15 cellular contexts compared by ENCODE assay signal in the genomic region with DNA sequence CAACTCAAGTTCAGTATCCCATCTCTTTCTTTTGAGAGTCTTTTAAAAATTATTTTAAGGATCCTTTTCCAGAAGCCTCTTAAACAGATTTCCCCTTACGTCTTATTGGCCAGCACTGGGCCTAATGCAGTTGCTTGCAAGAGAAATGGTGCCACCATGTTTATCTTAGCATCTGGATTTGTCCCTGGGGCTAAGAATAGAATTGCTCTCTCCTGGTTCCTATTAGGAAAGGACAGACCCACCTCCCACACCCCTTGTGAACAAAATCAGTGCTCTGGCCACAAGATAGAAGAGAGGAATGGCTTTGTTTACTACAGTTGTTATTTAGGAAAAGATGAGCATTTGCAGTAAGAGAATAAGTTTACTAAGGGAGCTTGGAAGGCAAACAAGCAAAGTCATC.
"Had no signal": no experiment of that assay in that cellular context is flagged by ENCODE, and none has a peak within 500 bp of the region (broad histone marks: within the 10 kb centered on the region; RNA-seq: fewer than 3 reads in every experiment).

No MANE protein-coding gene starts in this region.

- H3K4me1 ChIP-seq: gastrocnemius medialis had no signal

- H3K36me3 ChIP-seq: right atrium auricular region had no signal

- H3K9me3 ChIP-seq: gastrocnemius medialis, right atrium auricular region had no signal

- H3K27me3 ChIP-seq: dorsolateral prefrontal cortex, gastrocnemius medialis, right atrium auricular region had no signal

- H3K4me3 Mint-ChIP-seq: type B pancreatic cell had no signal

- H3K27ac ChIP-seq: dorsolateral prefrontal cortex, gastrocnemius medialis, right atrium auricular region had no signal

- H3K27me3 Mint-ChIP-seq: type B pancreatic cell had no signal

- H3K9me3 Mint-ChIP-seq: type B pancreatic cell had no signal

- H3K27ac Mint-ChIP-seq: type B pancreatic cell had no signal

- ATAC-seq: esophagus mucosa, gastrocnemius medialis, left colon had no signal

- H3K4me3 ChIP-seq: dorsolateral prefrontal cortex, gastrocnemius medialis, right atrium auricular region had no signal

- DNase-seq: central memory CD4-positive, alpha-beta T cell; cortex of kidney; dorsolateral prefrontal cortex; effector CD8-positive, alpha-beta T cell; gastrocnemius medialis; left colon; mammary epithelial cell; midbrain; posterior cingulate gyrus; small intestine; stimulated activated CD4-positive, alpha-beta T cell treated with anti-CD3 and anti-CD28 coated beads, Interleukin-2, amount 100 ng/mL, for 48 hours; stimulated activated naive CD4-positive, alpha-beta T cell treated with Interleukin-2 at 50 U/mL for 16 hours had no signal
